Comparison of ENCODE assay signal across 8 cellular contexts in genomic region chr15:42201801-42202200, GRCh38. TPM values are rescaled to one million over a fixed set of nuclear protein-coding genes. Genes with fewer than 3 reads are reported as not detected.
"Had no signal": no experiment of that assay in that cellular context is flagged by ENCODE, and none has a peak within 500 bp of the region (broad histone marks: within the 10 kb centered on the region; RNA-seq: fewer than 3 reads in every experiment).

No MANE protein-coding gene starts in this region.

- DNase-seq: IMR-90, KBM-7, KG1 had no signal

- FAIRE-seq: HTR-8/SVneo had no signal

- H3K4me3 Mint-ChIP-seq: IgD-negative memory B cell had no signal

- H3K27me3 Mint-ChIP-seq: IgD-negative memory B cell had no signal

- H3K27ac Mint-ChIP-seq: IgD-negative memory B cell had no signal

- H3K4me2 ChIP-seq: KMS-11 had no signal

- H3K9ac ChIP-seq: KMS-11 had no signal

- H3K9me3 Mint-ChIP-seq: IgD-negative memory B cell had no signal

- H3K27ac ChIP-seq: HL-60, KMS-11 had no signal

RNA-seq across cellular contexts. Expression of gene PLA2G4F, which starts 45.4 kb away (rescaled TPM):
- total RNA-seq: HT1080, IMR-90 had no signal
- polyA plus RNA-seq: IgD-negative memory B cell, IMR-90 had no signal
